29 cellular contexts compared by ENCODE assay signal in genomic region chr16:65429504-65430149, GRCh38.
"Had no signal": no experiment of that assay in that cellular context is flagged by ENCODE, and none has a peak within 500 bp of the region (broad histone marks: within the 10 kb centered on the region; RNA-seq: fewer than 3 reads in every experiment).

No MANE protein-coding gene starts in this region.

- H3K36me3 ChIP-seq: brain microvascular endothelial cell, heart left ventricle, left lung, right atrium auricular region, stomach, tibial artery, upper lobe of right lung had no signal

- H3K4me1 ChIP-seq: foreskin keratinocyte, heart left ventricle, left lung, right atrium auricular region, stomach, tibial artery, upper lobe of right lung had no signal

- H3K36me3 Mint-ChIP-seq: activated naive CD4-positive, alpha-beta T cell treated with anti-CD3 and anti-CD28 coated beads, Interleukin-2, amount 10 ng/mL, durations not matched to agents 7 days and 5 days; activated naive CD8-positive, alpha-beta T cell treated with anti-CD3 and anti-CD28 coated beads, Interleukin-2, amount 10 ng/mL, durations not matched to agents 7 days and 5 days; natural killer cell treated with Interleukin-12 subunit alpha and Interleukin-12 subunit beta and Interleukin-15 and Interleukin-18, amount 100 ng/mL, for 72 hours; stimulated activated naive B cell treated with anti-CD40 and anti-IgM and Interleukin-4, amounts not matched to agents 10 μg/mL and 1 μg/mL and 100 μg/mL, for 72 hours had no signal

- H3K4me1 Mint-ChIP-seq: activated CD4-positive, alpha-beta memory T cell treated with anti-CD3 and anti-CD28 coated beads, Interleukin-2, amount 10 ng/mL, durations not matched to agents 7 days and 5 days; activated CD4-positive, alpha-beta T cell treated with anti-CD3 and anti-CD28 coated beads, Interleukin-2, amount 10 ng/mL, durations not matched to agents 7 days and 5 days; activated naive CD4-positive, alpha-beta T cell treated with anti-CD3 and anti-CD28 coated beads, Interleukin-2, amount 10 ng/mL, durations not matched to agents 7 days and 5 days; activated naive CD8-positive, alpha-beta T cell treated with anti-CD3 and anti-CD28 coated beads, Interleukin-2, amount 10 ng/mL, durations not matched to agents 7 days and 5 days; stimulated activated naive B cell treated with anti-CD40 and anti-IgM and Interleukin-4, amounts not matched to agents 10 μg/mL and 1 μg/mL and 100 μg/mL, for 72 hours had no signal

- DNase-seq: activated CD4-positive, alpha-beta memory T cell treated with anti-CD3 and anti-CD28 coated beads, Interleukin-2, amount 10 ng/mL, durations not matched to agents 7 days and 5 days; activated CD4-positive, alpha-beta T cell treated with anti-CD3 and anti-CD28 coated beads for 1 hour; activated CD4-positive, alpha-beta T cell treated with anti-CD3 and anti-CD28 coated beads, Interleukin-2, amount 10 ng/mL, durations not matched to agents 7 days and 5 days; activated CD8-positive, alpha-beta memory T cell treated with anti-CD3 and anti-CD28 coated beads, Interleukin-2, amount 50 U/mL, for 48 hours; activated gamma-delta T cell; activated naive CD4-positive, alpha-beta T cell treated with anti-CD3 and anti-CD28 coated beads, Interleukin-2, amount 10 ng/mL, durations not matched to agents 7 days and 5 days; activated naive CD8-positive, alpha-beta T cell treated with anti-CD3 and anti-CD28 coated beads, Interleukin-2, amount 10 ng/mL, durations not matched to agents 7 days and 5 days; activated T-cell treated with anti-CD3 and anti-CD28 coated beads, Interleukin-2, amount 50 U/mL, for 24 hours; brain microvascular endothelial cell; effector memory CD8-positive, alpha-beta T cell; foreskin keratinocyte; heart left ventricle; hypothalamus; left lung; mucosa of descending colon; stimulated activated CD4-positive, alpha-beta T cell treated with anti-CD3 and anti-CD28 coated beads, Interleukin-15, amount 100 ng/mL, for 24 hours; stimulated activated CD4-positive, alpha-beta T cell treated with anti-CD3 and anti-CD28 coated beads, Interleukin-2, amount 100 ng/mL, for 24 hours; stimulated activated naive B cell treated with anti-CD40 and anti-IgM and Interleukin-4, amounts not matched to agents 10 μg/mL and 1 μg/mL and 100 μg/mL, for 72 hours; stomach; tibial artery; upper lobe of right lung had no signal

- ATAC-seq: effector memory CD8-positive, alpha-beta T cell; esophagus mucosa; foreskin keratinocyte; heart left ventricle; left lung; mucosa of descending colon; natural killer cell treated with Interleukin-12 subunit alpha and Interleukin-12 subunit beta and Interleukin-15 and Interleukin-18, amount 100 ng/mL, for 72 hours; stimulated activated naive B cell treated with anti-CD40 and anti-IgM and Interleukin-4, amounts not matched to agents 10 μg/mL and 1 μg/mL and 100 μg/mL, for 72 hours; upper lobe of right lung had no signal

- H3K4me3 ChIP-seq: coronary artery, heart left ventricle, left lung, lung, mucosa of descending colon, right atrium auricular region, stomach, tibial artery, upper lobe of right lung had no signal

- H3K9me3 Mint-ChIP-seq: activated CD4-positive, alpha-beta T cell treated with anti-CD3 and anti-CD28 coated beads, Interleukin-2, amount 10 ng/mL, durations not matched to agents 7 days and 5 days; activated naive CD8-positive, alpha-beta T cell treated with anti-CD3 and anti-CD28 coated beads, Interleukin-2, amount 10 ng/mL, durations not matched to agents 7 days and 5 days had no signal

- FAIRE-seq: astrocyte, endothelial cell of umbilical vein, islet of Langerhans had no signal

- H3K4me3 Mint-ChIP-seq: activated CD4-positive, alpha-beta memory T cell treated with anti-CD3 and anti-CD28 coated beads, Interleukin-2, amount 10 ng/mL, durations not matched to agents 7 days and 5 days; activated CD4-positive, alpha-beta T cell treated with anti-CD3 and anti-CD28 coated beads, Interleukin-2, amount 10 ng/mL, durations not matched to agents 7 days and 5 days; activated naive CD4-positive, alpha-beta T cell treated with anti-CD3 and anti-CD28 coated beads, Interleukin-2, amount 10 ng/mL, durations not matched to agents 7 days and 5 days; activated naive CD8-positive, alpha-beta T cell treated with anti-CD3 and anti-CD28 coated beads, Interleukin-2, amount 10 ng/mL, durations not matched to agents 7 days and 5 days; activated T-cell treated with anti-CD3 and anti-CD28 coated beads, Interleukin-2, amount 50 U/mL, for 24 hours; effector memory CD8-positive, alpha-beta T cell; natural killer cell treated with Interleukin-12 subunit alpha and Interleukin-12 subunit beta and Interleukin-15 and Interleukin-18, amount 100 ng/mL, for 72 hours; stimulated activated naive B cell treated with anti-CD40 and anti-IgM and Interleukin-4, amounts not matched to agents 10 μg/mL and 1 μg/mL and 100 μg/mL, for 72 hours had no signal

- H3K9me3 ChIP-seq: heart left ventricle, left lung, right atrium auricular region, stomach, tibial artery, upper lobe of right lung had no signal

- H3K27ac ChIP-seq: brain microvascular endothelial cell, coronary artery, foreskin keratinocyte, heart left ventricle, left lung, right atrium auricular region, stomach, tibial artery, upper lobe of right lung had no signal

- H3K27ac Mint-ChIP-seq: activated CD4-positive, alpha-beta memory T cell treated with anti-CD3 and anti-CD28 coated beads, Interleukin-2, amount 10 ng/mL, durations not matched to agents 7 days and 5 days; activated CD4-positive, alpha-beta T cell treated with anti-CD3 and anti-CD28 coated beads, Interleukin-2, amount 10 ng/mL, durations not matched to agents 7 days and 5 days; activated naive CD4-positive, alpha-beta T cell treated with anti-CD3 and anti-CD28 coated beads, Interleukin-2, amount 10 ng/mL, durations not matched to agents 7 days and 5 days; activated naive CD8-positive, alpha-beta T cell treated with anti-CD3 and anti-CD28 coated beads, Interleukin-2, amount 10 ng/mL, durations not matched to agents 7 days and 5 days; activated T-cell treated with anti-CD3 and anti-CD28 coated beads, Interleukin-2, amount 50 U/mL, for 24 hours; effector memory CD8-positive, alpha-beta T cell; natural killer cell treated with Interleukin-12 subunit alpha and Interleukin-12 subunit beta and Interleukin-15 and Interleukin-18, amount 100 ng/mL, for 72 hours; stimulated activated naive B cell treated with anti-CD40 and anti-IgM and Interleukin-4, amounts not matched to agents 10 μg/mL and 1 μg/mL and 100 μg/mL, for 72 hours had no signal

- H3K27me3 Mint-ChIP-seq: activated CD4-positive, alpha-beta memory T cell treated with anti-CD3 and anti-CD28 coated beads, Interleukin-2, amount 10 ng/mL, durations not matched to agents 7 days and 5 days; activated CD4-positive, alpha-beta T cell treated with anti-CD3 and anti-CD28 coated beads, Interleukin-2, amount 10 ng/mL, durations not matched to agents 7 days and 5 days; activated naive CD4-positive, alpha-beta T cell treated with anti-CD3 and anti-CD28 coated beads, Interleukin-2, amount 10 ng/mL, durations not matched to agents 7 days and 5 days; activated naive CD8-positive, alpha-beta T cell treated with anti-CD3 and anti-CD28 coated beads, Interleukin-2, amount 10 ng/mL, durations not matched to agents 7 days and 5 days; activated T-cell treated with anti-CD3 and anti-CD28 coated beads, Interleukin-2, amount 50 U/mL, for 24 hours; effector memory CD8-positive, alpha-beta T cell; natural killer cell treated with Interleukin-12 subunit alpha and Interleukin-12 subunit beta and Interleukin-15 and Interleukin-18, amount 100 ng/mL, for 72 hours; stimulated activated naive B cell treated with anti-CD40 and anti-IgM and Interleukin-4, amounts not matched to agents 10 μg/mL and 1 μg/mL and 100 μg/mL, for 72 hours had no signal

- H3K27me3 ChIP-seq: brain microvascular endothelial cell, heart left ventricle, left lung, right atrium auricular region, stomach, tibial artery, upper lobe of right lung had no signal
